ENCODE assay signal across 22 cellular contexts in the genomic region with DNA sequence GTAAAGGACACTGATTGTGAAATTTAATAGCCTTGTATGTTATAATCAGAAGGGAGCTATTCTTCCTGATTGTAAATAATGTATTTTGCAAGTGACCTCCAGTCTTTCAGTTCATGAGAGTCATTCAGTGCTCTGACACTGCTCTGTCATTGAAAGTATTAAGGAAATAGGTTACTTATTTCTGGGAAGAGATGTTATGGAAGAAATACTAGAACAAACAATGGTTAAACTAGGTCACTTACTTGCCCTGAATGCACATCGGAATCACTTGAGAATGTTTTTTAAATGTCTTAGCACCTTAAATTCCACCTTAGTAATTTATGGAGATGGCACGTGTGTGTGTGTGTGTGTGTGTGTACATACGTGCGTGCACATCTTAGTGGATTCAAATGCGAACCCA.
DNase-seq lines count a peak whose midpoint lies in the region; ATAC-seq and TF ChIP-seq lines count a peak whose summit lies in the region.
"Had no signal": no experiment of that assay in that cellular context is flagged by ENCODE, and none has a peak within 500 bp of the region (broad histone marks: within the 10 kb centered on the region; RNA-seq: fewer than 3 reads in every experiment).

No MANE protein-coding gene starts in this region.

- H3K79me1 ChIP-seq in neuronal stem cell (ENCODE audit: low read depth, low read length): no peaks in the 10 kb centered on the region

- no peak overlapping the region for H2BK5ac ChIP-seq in neuronal stem cell (ENCODE audit: low read length)

- no CpG with 5 or more reads among the region's 5 CpGs for WGBS in neuronal stem cell (ENCODE audit: extremely low coverage in 2 of 2, insufficient read length in 2 of 2, insufficient replicate concordance in 1 of 2), 2 donors
- WGBS in spleen, 5 donors: 72 to 81% (median 78%) methylated on average over 5 of the region's 5 CpGs

- H3K27ac ChIP-seq in cardiac muscle cell (peak overlapping the region; percentile 92), neuronal stem cell (replicated peaks; ENCODE audit: low read length) (no peak overlapping the region), spleen (no peak overlapping the region), foreskin keratinocyte (no peak overlapping the region)
- H3K27ac ChIP-seq: A549; BLaER1 treated with 17β-estradiol and CSF1 and Interleukin-3, amounts not matched to agents 10 nM and 100 nM had no signal

- intact Hi-C loops in Right ventricle myocardium inferior (cut with DNase I): no loop called here
- intact Hi-C loops in spleen (cut with DNase I; ENCODE audit: low total_unique reads): no loop called here

- no peak overlapping the region for H3K9ac ChIP-seq in neuronal stem cell (ENCODE audit: low read depth, low read length, poor library complexity)
- H3K9ac ChIP-seq: BLaER1 treated with 17β-estradiol and CSF1 and Interleukin-3, amounts not matched to agents 10 nM and 100 nM had no signal

- ATAC-seq in Right ventricle myocardium inferior: no peak
- ATAC-seq in foreskin keratinocyte: no peak
- ATAC-seq: A549, GM23338, HCT116 had no signal

- H3K27me3 ChIP-seq in cardiac muscle cell (no peaks in the 10 kb centered on the region), neuronal stem cell (ENCODE audit: control insufficient read depth in 3 of 3, insufficient read depth in 3 of 3, low read depth in 1 of 3, low read length in 3 of 3) (no peaks in the 10 kb centered on the region), spleen (replicated peaks in 1 of 7) (no peaks in the 10 kb centered on the region), foreskin keratinocyte (no peaks in the 10 kb centered on the region)
- H3K27me3 ChIP-seq: BE2C; BLaER1 treated with 17β-estradiol and CSF1 and Interleukin-3, amounts not matched to agents 10 nM and 100 nM had no signal

- no peak overlapping the region for H2BK120ac ChIP-seq in neuronal stem cell (ENCODE audit: low read depth, low read length)

- H3K4me1 ChIP-seq in cardiac muscle cell (ENCODE audit: low read depth) (peaks cover 41% of the 10 kb centered on the region), neuronal stem cell (ENCODE audit: control insufficient read depth in 2 of 2, insufficient read depth in 1 of 2, low read depth in 1 of 2, low read length in 2 of 2) (no peaks in the 10 kb centered on the region), spleen (no peaks in the 10 kb centered on the region), foreskin keratinocyte (no peaks in the 10 kb centered on the region)
- H3K4me1 ChIP-seq: A549; BE2C; BLaER1 treated with 17β-estradiol and CSF1 and Interleukin-3, amounts not matched to agents 10 nM and 100 nM had no signal

- no peak overlapping the region for H3K4me3 ChIP-seq in cardiac muscle cell
- no peak overlapping the region for H3K4me3 ChIP-seq in neuronal stem cell (ENCODE audit: low read length in 2 of 2)
- H3K4me3 ChIP-seq in spleen: no peak overlapping the region
- H3K4me3 ChIP-seq: A549; BLaER1 treated with 17β-estradiol and CSF1 and Interleukin-3, amounts not matched to agents 10 nM and 100 nM; GM23338 had no signal

- H3K4ac ChIP-seq in neuronal stem cell (ENCODE audit: low read length): no peak overlapping the region

- no peak overlapping the region for H4K91ac ChIP-seq in neuronal stem cell (ENCODE audit: low read depth, low read length, poor library complexity)

- H2BK12ac ChIP-seq in neuronal stem cell (ENCODE audit: low read length): no peak overlapping the region

- H2AK5ac ChIP-seq in neuronal stem cell (ENCODE audit: low read depth, low read length): no peak overlapping the region

- H3K14ac ChIP-seq in neuronal stem cell (ENCODE audit: low read length): no peak overlapping the region

- H3K36me3 ChIP-seq in cardiac muscle cell (no peaks in the 10 kb centered on the region), neuronal stem cell (replicated peaks in 1 of 2; ENCODE audit: control insufficient read depth in 2 of 2, insufficient read depth in 2 of 2, low read length in 2 of 2) (no peaks in the 10 kb centered on the region), spleen (no peaks in the 10 kb centered on the region)
- H3K36me3 ChIP-seq: BE2C; BLaER1 treated with 17β-estradiol and CSF1 and Interleukin-3, amounts not matched to agents 10 nM and 100 nM had no signal

- no peaks in the 10 kb centered on the region for H3K9me3 ChIP-seq in cardiac muscle cell (ENCODE audit: low read depth)
- H3K9me3 ChIP-seq in neuronal stem cell (replicated peaks in 1 of 2; ENCODE audit: control insufficient read depth in 2 of 2, insufficient read depth in 1 of 2, low read depth in 1 of 2, low read length in 2 of 2): no peaks in the 10 kb centered on the region
- H3K9me3 ChIP-seq in spleen: peaks cover 0 to 17% (median 4%) of the 10 kb centered on the region in 8 donors
- H3K9me3 ChIP-seq: A549, BE2C had no signal

- TF ChIP-seq CTCF in cardiac muscle cell (IDR thresholded peaks at IDR 0.05; ENCODE audit: low read depth, low read length) (no peak), spleen (IDR thresholded peaks at IDR 0.05 in 8 of 11, conservative IDR thresholded peaks at IDR 0.05 in 3 of 11) (no peak), foreskin keratinocyte (conservative IDR thresholded peaks at IDR 0.05) (no peak)

- H4K8ac ChIP-seq in neuronal stem cell (ENCODE audit: low read depth, low read length): no peak overlapping the region

- peak overlapping the region; percentile 43 for H2AFZ ChIP-seq in neuronal stem cell (ENCODE audit: low read length)
- H2AFZ ChIP-seq: GM23338 had no signal

- no peak overlapping the region for H3K4me2 ChIP-seq in neuronal stem cell (ENCODE audit: insufficient read depth, low read length, poor library complexity, severe bottlenecking)
- H3K4me2 ChIP-seq: A549; BLaER1 treated with 17β-estradiol and CSF1 and Interleukin-3, amounts not matched to agents 10 nM and 100 nM; GM23338 had no signal

- no peak overlapping the region for H2BK15ac ChIP-seq in neuronal stem cell (ENCODE audit: low read length)

- H3K23ac ChIP-seq in neuronal stem cell (ENCODE audit: low read depth, low read length, poor library complexity): no peak overlapping the region

- DNase-seq in cardiac muscle cell (ENCODE audit: low read depth in 1 of 2, low spot score in 1 of 2) (no peak), Right ventricle myocardium inferior (ENCODE audit: missing footprints) (no peak), kidney tubule cell (ENCODE audit: low spot score) (peak; percentile 68), neuronal stem cell (ENCODE audit: low spot score) (no peak), spleen (no peak), foreskin keratinocyte (no peak)
- DNase-seq in activated CD4-positive, alpha-beta T cell treated with anti-CD3 and anti-CD28 coated beads for 1 hour: no peak
- DNase-seq: 8988T; ACHN; AML-193; BE2C; Calu3; CD4-positive, alpha-beta T cell; CD8-positive, alpha-beta memory T cell; DMS53; DMS79 treated with DMSO at 0.1 percent for 48 hours; GF-D8; H9 had no signal

- TF ChIP-seq POLR2A in spleen (IDR thresholded peaks at IDR 0.05): no peak

- no peak overlapping the region for H3K18ac ChIP-seq in neuronal stem cell (ENCODE audit: low read length)
